ENCODE assay signal across 31 cellular contexts in genomic region chr4:106362426-106362825, GRCh38. TPM values are rescaled to one million over a fixed set of nuclear protein-coding genes. Genes with fewer than 3 reads are reported as not detected.
"Had no signal": no experiment of that assay in that cellular context is flagged by ENCODE, and none has a peak within 500 bp of the region (broad histone marks: within the 10 kb centered on the region; RNA-seq: fewer than 3 reads in every experiment).

No MANE protein-coding gene starts in this region.

- ATAC-seq: natural killer cell; psoas muscle; right cardiac atrium; right lobe of liver; stimulated activated memory B cell treated with anti-CD40 and anti-IgM and Interleukin-4, amounts not matched to agents 10 μg/mL and 1 μg/mL and 100 μg/mL, for 72 hours; stimulated activated naive CD8-positive, alpha-beta T cell treated with anti-CD3 and anti-CD28 coated beads, Interleukin-15, amount 100 ng/mL, for 72 hours; stimulated activated naive CD8-positive, alpha-beta T cell treated with anti-CD3 and anti-CD28 coated beads, Interleukin-15, Interleukin-2, amounts not matched to agents 100 U/mL and 50 U/mL, for 24 hours; upper lobe of right lung had no signal

- DNase-seq: natural killer cell; occipital lobe; ovary; posterior cingulate gyrus; psoas muscle; right cardiac atrium; right lobe of liver; sigmoid colon; spleen; stimulated activated CD4-positive, alpha-beta T cell treated with anti-CD3 and anti-CD28 coated beads, Interleukin-12 subunit alpha, Interleukin-12 subunit beta, amount 100 ng/mL, for 4 hours; stimulated activated CD4-positive, alpha-beta T cell treated with anti-CD3 and anti-CD28 coated beads, Interleukin-1b, Interleukin-23, amount 100 ng/mL, for 48 hours; stimulated activated CD4-positive, alpha-beta T cell treated with anti-CD3 and anti-CD28 coated beads, Interleukin-4, amount 100 ng/mL, for 1 hour; stimulated activated CD4-positive, alpha-beta T cell treated with anti-CD3 and anti-CD28 coated beads, Interleukin-4, amount 100 ng/mL, for 4 hours; stimulated activated CD8-positive, alpha-beta memory T cell treated with anti-CD3 and anti-CD28 coated beads, Interleukin-4, amount 100 ng/mL, for 48 hours; stimulated activated naive CD4-positive, alpha-beta T cell; stimulated activated naive CD8-positive, alpha-beta T cell treated with anti-CD3 and anti-CD28 coated beads, Interleukin-15, amount 100 ng/mL, for 72 hours; stimulated activated naive CD8-positive, alpha-beta T cell treated with anti-CD3 and anti-CD28 coated beads, Interleukin-15, Interleukin-2, amounts not matched to agents 100 U/mL and 50 U/mL, for 24 hours; substantia nigra; testis; tibial artery; transverse colon; upper lobe of right lung; uterus had no signal

RNA-seq across cellular contexts. Expression of gene GIMD1, which starts 6.2 kb away (rescaled TPM):
- total RNA-seq: natural killer cell, occipital lobe, osteoblast, ovary, progenitor cell of endocrine pancreas, psoas muscle, renal cortical epithelial cell, right cardiac atrium, right lobe of liver, sigmoid colon, smooth muscle cell, spleen, suprapubic skin, testis, transverse colon, upper lobe of right lung, urinary bladder, uterus had no signal
- polyA plus RNA-seq: neural cell, ovary, right cardiac atrium, sigmoid colon, smooth muscle cell, spleen, urinary bladder had no signal
